Comparison of ENCODE assay signal across 17 cellular contexts in genomic region chr19:52585604-52586003, GRCh38. TPM values are rescaled to one million over a fixed set of nuclear protein-coding genes. Genes with fewer than 3 reads are reported as not detected.
A peak's percentile ranks its signal among the peaks of the same experiment; 100 is the strongest.
DNase-seq lines count a peak whose midpoint lies in the region; ATAC-seq, FAIRE-seq and TF ChIP-seq lines count a peak whose summit lies in the region.
"Had no signal": no experiment of that assay in that cellular context is flagged by ENCODE, and none has a peak within 500 bp of the region (broad histone marks: within the 10 kb centered on the region; RNA-seq: fewer than 3 reads in every experiment).

No MANE protein-coding gene starts in this region.

- H3K9me1 ChIP-seq in K562 (ENCODE audit: control insufficient read depth, insufficient read depth, low read length): no peaks in the 10 kb centered on the region

- no peak for TF ChIP-seq POLR2A in K562 (conservative IDR thresholded peaks at IDR 0.05)

- peaks cover 40% of the 10 kb centered on the region for H3K9me3 Mint-ChIP-seq in activated CD8-positive, alpha-beta T cell treated with anti-CD3 and anti-CD28 coated beads for 36 hours
- H3K9me3 Mint-ChIP-seq in progenitor cell of endocrine pancreas (ENCODE audit: low read depth): peaks cover 5% of the 10 kb centered on the region

- TF ChIP-seq EP300 in K562 (IDR thresholded peaks at IDR 0.05; ENCODE audit: low read length): no peak

- no peak overlapping the region for H2AFZ ChIP-seq in K562 (ENCODE audit: low read depth, low read length)

- H3K36me3 ChIP-seq in H7 (replicated peaks; ENCODE audit: control insufficient read depth, insufficient read depth, low read length) (peaks cover 10% of the 10 kb centered on the region), K562 (ENCODE audit: control insufficient read depth, insufficient read depth, low read length) (peaks cover 32% of the 10 kb centered on the region), muscle layer of colon (ENCODE audit: insufficient read depth, low read length) (peaks cover 20% of the 10 kb centered on the region)

- H3K4me3 ChIP-seq in H7 (ENCODE audit: insufficient read depth, low read depth, low read length) (peak overlapping the region; percentile 49; the same call in 1 of the 2 replicates), K562 (no peak overlapping the region), muscle layer of colon (ENCODE audit: low read depth in 1 of 2, low read length in 2 of 2) (no peak overlapping the region)
- H3K4me3 ChIP-seq: BLaER1 treated with 17β-estradiol and CSF1 and Interleukin-3, amounts not matched to agents 10 nM and 100 nM had no signal

- H4K20me1 ChIP-seq in K562 (replicated peaks; ENCODE audit: control insufficient read depth, insufficient read depth, low read length): no peaks in the 10 kb centered on the region

- WGBS in K562 (ENCODE audit: insufficient coverage, low coverage, missing lambda C conversion rate): 92% methylated on average over 6 of the region's 6 CpGs

- H3K4me3 Mint-ChIP-seq in activated CD8-positive, alpha-beta T cell treated with anti-CD3 and anti-CD28 coated beads for 36 hours: no peak overlapping the region
- no peak overlapping the region for H3K4me3 Mint-ChIP-seq in progenitor cell of endocrine pancreas (ENCODE audit: low read depth)
- H3K4me3 Mint-ChIP-seq: B cell; CD8-positive, alpha-beta T cell; H9 had no signal

- TF ChIP-seq RAD21 in K562 (CRISPR knock-in tag; conservative IDR thresholded peaks at IDR 0.05 in 1 of 2, IDR thresholded peaks at IDR 0.05 in 1 of 2): no peak

- no peaks in the 10 kb centered on the region for H3K79me2 ChIP-seq in K562 (ENCODE audit: control insufficient read depth, insufficient read depth, low read length)

- intact Hi-C loops in K562 (cut with micrococcal nuclease): no loop called here
- intact Hi-C loops in activated CD8-positive, alpha-beta T cell treated with anti-CD3 and anti-CD28 coated beads for 36 hours (cut with micrococcal nuclease): no loop called here

- H3K9ac ChIP-seq in K562 (ENCODE audit: insufficient read depth in 1 of 2, low read depth in 2 of 2, low read length in 2 of 2) (no peak overlapping the region), muscle layer of colon (ENCODE audit: low read length) (no peak overlapping the region)
- H3K9ac ChIP-seq: BLaER1 treated with 17β-estradiol and CSF1 and Interleukin-3, amounts not matched to agents 10 nM and 100 nM had no signal

- peaks cover 17% of the 10 kb centered on the region for H3K9me3 ChIP-seq in K562 (replicated peaks; ENCODE audit: control insufficient read depth, insufficient read depth, low read depth, low read length)
- H3K9me3 ChIP-seq in muscle layer of colon (ENCODE audit: low read length): no peaks in the 10 kb centered on the region

- peak; percentile 34 for DNase-seq in ELF-1 (ENCODE audit: low read depth, low spot score)
- peak; percentile 39 for DNase-seq in H7
- no peak for DNase-seq in K562 (ENCODE audit: extremely low read depth in 1 of 4, low spot score in 3 of 4)
- DNase-seq in activated CD8-positive, alpha-beta T cell treated with anti-CD3 and anti-CD28 coated beads for 36 hours: no peak
- no peak for DNase-seq in progenitor cell of endocrine pancreas (ENCODE audit: low spot score, unreplicated experiment)
- DNase-seq in GM10266 (ENCODE audit: extremely low spot score): no peak
- DNase-seq: Calu3; CD8-positive, alpha-beta T cell; DMS79 treated with DMSO at 0.1 percent for 48 hours; GOT3 had no signal

- no peak for ATAC-seq in K562
- ATAC-seq in activated CD8-positive, alpha-beta T cell treated with anti-CD3 and anti-CD28 coated beads for 36 hours: no peak
- ATAC-seq: CD8-positive, alpha-beta T cell had no signal

- H3K4me1 ChIP-seq in K562 (replicated peaks in 1 of 2; ENCODE audit: control insufficient read depth in 2 of 2, insufficient read depth in 2 of 2, low read length in 2 of 2) (no peaks in the 10 kb centered on the region; a peak in 1 of 5 replicates), muscle layer of colon (ENCODE audit: insufficient read depth, low read length) (no peaks in the 10 kb centered on the region)
- H3K4me1 ChIP-seq: BLaER1 treated with 17β-estradiol and CSF1 and Interleukin-3, amounts not matched to agents 10 nM and 100 nM had no signal

- CTCF ChIA-PET in K562 (lab: Yijun Ruan, JAX; ENCODE audit: low intra/inter-chr PET ratio): no interaction called here
- CTCF ChIA-PET in activated CD8-positive, alpha-beta T cell treated with anti-CD3 and anti-CD28 coated beads for 36 hours (lab: Charles Lee): no interaction called here

- no peaks in the 10 kb centered on the region for H3K4me1 Mint-ChIP-seq in activated CD8-positive, alpha-beta T cell treated with anti-CD3 and anti-CD28 coated beads for 36 hours (ENCODE audit: low read depth)
- H3K4me1 Mint-ChIP-seq in progenitor cell of endocrine pancreas (ENCODE audit: low read depth): no peaks in the 10 kb centered on the region
- H3K4me1 Mint-ChIP-seq: B cell had no signal

- no peak overlapping the region for H3K27ac Mint-ChIP-seq in activated CD8-positive, alpha-beta T cell treated with anti-CD3 and anti-CD28 coated beads for 36 hours
- no peak overlapping the region for H3K27ac Mint-ChIP-seq in progenitor cell of endocrine pancreas
- H3K27ac Mint-ChIP-seq: B cell; CD8-positive, alpha-beta T cell; H9 had no signal

- POLR2A ChIA-PET in K562 (lab: Yijun Ruan, JAX): no interaction called here
- POLR2A ChIA-PET in activated CD8-positive, alpha-beta T cell treated with anti-CD3 and anti-CD28 coated beads for 36 hours (lab: Charles Lee): no interaction called here

- TF ChIP-seq CTCF in K562 (IDR thresholded peaks at IDR 0.05 in 2 of 3, conservative IDR thresholded peaks at IDR 0.05 in 1 of 3; ENCODE audit: insufficient read depth in 2 of 3, low read depth in 1 of 3, low read length in 3 of 3) (no peak), progenitor cell of endocrine pancreas (IDR thresholded peaks at IDR 0.05; ENCODE audit: unreplicated experiment) (no peak), GM10266 (IDR thresholded peaks at IDR 0.05; ENCODE audit: control insufficient read depth, insufficient read depth, low read depth, missing control alignments) (no peak)
- TF ChIP-seq CTCF in activated CD8-positive, alpha-beta T cell treated with anti-CD3 and anti-CD28 coated beads for 36 hours (IDR thresholded peaks at IDR 0.05): no peak

- in situ Hi-C loops in K562 (cut with MboI): no loop called here

- no TSS peak for BruUV-seq in K562 (replicated peaks; lab: Mats Ljungman, UMichigan)

- no peaks in the 10 kb centered on the region for H3K27me3 Mint-ChIP-seq in activated CD8-positive, alpha-beta T cell treated with anti-CD3 and anti-CD28 coated beads for 36 hours
- H3K27me3 Mint-ChIP-seq in progenitor cell of endocrine pancreas: no peaks in the 10 kb centered on the region
- H3K27me3 Mint-ChIP-seq: B cell had no signal

- H3K27ac ChIP-seq in K562 (ENCODE audit: extremely low read depth, low read depth, low read length) (no peak overlapping the region), muscle layer of colon (ENCODE audit: low read depth, low read length) (peak overlapping the region; percentile 78)
- H3K27ac ChIP-seq: BLaER1 treated with 17β-estradiol and CSF1 and Interleukin-3, amounts not matched to agents 10 nM and 100 nM had no signal

- H3K36me3 Mint-ChIP-seq in activated CD8-positive, alpha-beta T cell treated with anti-CD3 and anti-CD28 coated beads for 36 hours (ENCODE audit: low read depth): peaks cover 81% of the 10 kb centered on the region
- peaks cover 39% of the 10 kb centered on the region for H3K36me3 Mint-ChIP-seq in progenitor cell of endocrine pancreas (ENCODE audit: insufficient read depth)

- no peak overlapping the region for H3K4me2 ChIP-seq in K562 (ENCODE audit: insufficient read depth, low read length)
- H3K4me2 ChIP-seq: BLaER1 treated with 17β-estradiol and CSF1 and Interleukin-3, amounts not matched to agents 10 nM and 100 nM had no signal

- FAIRE-seq in K562 (lab: Jason Lieb, UNC): no peak
- FAIRE-seq: G401.6, GM12892, GM18507 had no signal

- H3K27me3 ChIP-seq in H7 (ENCODE audit: control insufficient read depth, insufficient read depth, low read length): no peaks in the 10 kb centered on the region
- H3K27me3 ChIP-seq in K562 (ENCODE audit: control insufficient read depth in 2 of 2, insufficient read depth in 2 of 2, low read length in 2 of 2): no peaks in the 10 kb centered on the region
- no peaks in the 10 kb centered on the region for H3K27me3 ChIP-seq in muscle layer of colon (ENCODE audit: control insufficient read depth in 1 of 2, insufficient read depth in 2 of 2, low read length in 2 of 2)
- H3K27me3 ChIP-seq: BLaER1 treated with 17β-estradiol and CSF1 and Interleukin-3, amounts not matched to agents 10 nM and 100 nM had no signal

RNA-seq across cellular contexts. Expression of gene ZNF701, which starts 15.5 kb away (rescaled TPM):
- 15.2 and 24.5 TPM in 2 replicates for total RNA-seq in H7 (2014; rRNA removed; shearing (Covaris generic))
- total RNA-seq in K562 (2011; cell fraction: chromatin; rRNA removed; ENCODE audit: low replicate concordance): 30.6 and 77.6 TPM in 2 replicates
- 22.2 and 27.2 TPM in 2 replicates for total RNA-seq in K562 (2011; cell fraction: nucleolus; rRNA removed)
- total RNA-seq in K562 (2011; cell fraction: nucleoplasm; rRNA removed): 35.2 and 36.9 TPM in 2 replicates
- total RNA-seq in K562 (2014; rRNA removed): 8.0 and 9.1 TPM in 2 replicates
- total RNA-seq in K562 (2014; rRNA removed; fragmentation: Illumina TruSeq; extraction: Trizol): 15.4 and 17.7 TPM in 2 replicates
- total RNA-seq in K562 (2015; rRNA removed; fragmentation: Illumina TruSeq; extraction: Trizol): 10.1 and 11.3 TPM in 2 replicates
- total RNA-seq in K562 (2021): 12.9 and 15.2 TPM in 2 replicates
- polyA plus RNA-seq in K562 (2011; rRNA removed): 15.9 and 16.9 TPM in 2 replicates
- 5.1 and 10.3 TPM in 2 replicates for polyA plus RNA-seq in K562 (2011; cell fraction: cytosol; rRNA removed)
- 16.5 and 19.2 TPM in 2 replicates for polyA plus RNA-seq in K562 (2011; cell fraction: nucleus; rRNA removed)
- polyA plus RNA-seq in K562 (2012): 5.4 and 9.6 TPM in 2 replicates
- 8.7 and 9.2 TPM in 2 replicates for polyA plus RNA-seq in K562 (2014; fragmentation: Illumina TruSeq; extraction: Trizol)
- polyA plus RNA-seq in K562 (2014; fragmentation: Nextera tagmentation; extraction: Ambion mirVana): 10 to 100 TPM in 1 of 2 experiments, 1 to 10 TPM in 1; 5.3 to 11.1 TPM
- polyA plus RNA-seq in K562 (2014; rRNA removed): 9.3 and 9.9 TPM in 2 replicates
- polyA minus RNA-seq in K562 (2011; rRNA and poly(A)+ RNA removed): 39.2 and 45.7 TPM in 2 replicates
- 10.8 and 11.6 TPM in 2 replicates for polyA minus RNA-seq in K562 (2011; cell fraction: cytosol; rRNA and poly(A)+ RNA removed)
- 15.9 and 22.9 TPM in 2 replicates for polyA minus RNA-seq in K562 (2011; cell fraction: nucleus; rRNA and poly(A)+ RNA removed)
- total RNA-seq in activated CD8-positive, alpha-beta T cell treated with anti-CD3 and anti-CD28 coated beads for 36 hours: 10 to 100 TPM; 21.1 to 23.0 TPM
- 29.7 and 34.7 TPM in 2 replicates for total RNA-seq in progenitor cell of endocrine pancreas
- total RNA-seq: Calu3 had no signal

RNA-seq across cellular contexts. Expression of gene ZNF83, which starts 52.6 kb away (rescaled TPM):
- total RNA-seq in H7 (2014; rRNA removed; shearing (Covaris generic)): 16.5 and 35.1 TPM in 2 replicates
- total RNA-seq in K562 (2011; cell fraction: chromatin; rRNA removed; ENCODE audit: low replicate concordance): 132 and 250 TPM in 2 replicates
- 69.4 and 90.8 TPM in 2 replicates for total RNA-seq in K562 (2011; cell fraction: nucleolus; rRNA removed)
- total RNA-seq in K562 (2011; cell fraction: nucleoplasm; rRNA removed): 166 and 244 TPM in 2 replicates
- total RNA-seq in K562 (2014; rRNA removed) (35.2 and 35.3 TPM in 2 replicates), K562 (2014; rRNA removed; fragmentation: Illumina TruSeq; extraction: Trizol) (70.0 and 80.3 TPM in 2 replicates), K562 (2015; rRNA removed; fragmentation: Illumina TruSeq; extraction: Trizol) (63.2 and 67.0 TPM in 2 replicates), K562 (2021) (37.9 and 38.2 TPM in 2 replicates), progenitor cell of endocrine pancreas (72.1 and 79.7 TPM in 2 replicates)
- polyA plus RNA-seq in K562 (2011; rRNA removed) (74.3 and 82.6 TPM in 2 replicates), K562 (2014; fragmentation: Illumina TruSeq; extraction: Trizol) (47.8 and 54.1 TPM in 2 replicates), K562 (2014; fragmentation: Nextera tagmentation; extraction: Ambion mirVana) (10 to 100 TPM; 18.6 to 28.2 TPM), K562 (2014; rRNA removed) (49.9 and 51.9 TPM in 2 replicates)
- polyA plus RNA-seq in K562 (2011; cell fraction: cytosol; rRNA removed): 12.3 and 38.2 TPM in 2 replicates
- 129 and 148 TPM in 2 replicates for polyA plus RNA-seq in K562 (2011; cell fraction: nucleus; rRNA removed)
- 27.7 and 49.9 TPM in 2 replicates for polyA plus RNA-seq in K562 (2012)
- 63.7 and 81.3 TPM in 2 replicates for polyA minus RNA-seq in K562 (2011; rRNA and poly(A)+ RNA removed)
- 19.2 and 20.6 TPM in 2 replicates for polyA minus RNA-seq in K562 (2011; cell fraction: cytosol; rRNA and poly(A)+ RNA removed)
- 43.5 and 79.2 TPM in 2 replicates for polyA minus RNA-seq in K562 (2011; cell fraction: nucleus; rRNA and poly(A)+ RNA removed)
- total RNA-seq in activated CD8-positive, alpha-beta T cell treated with anti-CD3 and anti-CD28 coated beads for 36 hours: 10 to 100 TPM; 27.4 to 31.1 TPM

RNA-seq across cellular contexts. Expression of gene ZNF808, which starts 58.1 kb away (rescaled TPM):
- total RNA-seq in H7 (2014; rRNA removed; shearing (Covaris generic)): 15.2 and 28.0 TPM in 2 replicates
- 28.3 and 99.4 TPM in 2 replicates for total RNA-seq in K562 (2011; cell fraction: chromatin; rRNA removed; ENCODE audit: low replicate concordance)
- 18.7 and 32.1 TPM in 2 replicates for total RNA-seq in K562 (2011; cell fraction: nucleolus; rRNA removed)
- total RNA-seq in K562 (2011; cell fraction: nucleoplasm; rRNA removed): 31.3 and 35.0 TPM in 2 replicates
- 8.1 and 10.9 TPM in 2 replicates for total RNA-seq in K562 (2014; rRNA removed)
- 19.2 and 22.7 TPM in 2 replicates for total RNA-seq in K562 (2014; rRNA removed; fragmentation: Illumina TruSeq; extraction: Trizol)
- 12.9 and 13.0 TPM in 2 replicates for total RNA-seq in K562 (2015; rRNA removed; fragmentation: Illumina TruSeq; extraction: Trizol)
- total RNA-seq in K562 (2021): 20.1 and 20.8 TPM in 2 replicates
- polyA plus RNA-seq in K562 (2011; rRNA removed): 14.2 and 14.8 TPM in 2 replicates
- polyA plus RNA-seq in K562 (2011; cell fraction: cytosol; rRNA removed): 2.2 and 6.7 TPM in 2 replicates
- 10.0 and 11.2 TPM in 2 replicates for polyA plus RNA-seq in K562 (2011; cell fraction: nucleus; rRNA removed)
- polyA plus RNA-seq in K562 (2012): 3.2 and 4.1 TPM in 2 replicates
- polyA plus RNA-seq in K562 (2014; fragmentation: Illumina TruSeq; extraction: Trizol): 8.3 and 10.3 TPM in 2 replicates
- 1 to 10 TPM; 3.1 to 3.4 TPM for polyA plus RNA-seq in K562 (2014; fragmentation: Nextera tagmentation; extraction: Ambion mirVana)
- 7.3 and 7.8 TPM in 2 replicates for polyA plus RNA-seq in K562 (2014; rRNA removed)
- polyA minus RNA-seq in K562 (2011; rRNA and poly(A)+ RNA removed): 69.5 and 80.8 TPM in 2 replicates
- polyA minus RNA-seq in K562 (2011; cell fraction: cytosol; rRNA and poly(A)+ RNA removed): 11.9 and 13.0 TPM in 2 replicates
- 9.7 and 24.9 TPM in 2 replicates for polyA minus RNA-seq in K562 (2011; cell fraction: nucleus; rRNA and poly(A)+ RNA removed)
- 10 to 100 TPM; 32.4 to 32.5 TPM for total RNA-seq in activated CD8-positive, alpha-beta T cell treated with anti-CD3 and anti-CD28 coated beads for 36 hours
- 38.6 and 41.6 TPM in 2 replicates for total RNA-seq in progenitor cell of endocrine pancreas
- total RNA-seq: Calu3 had no signal

Comparison
In these comparisons a context has a peak if more than half of its experiments do, and no peak if none do; other contexts are left out.
1. DNase-seq: peak in ELF-1 (single experiment) and H7 (single experiment); none in K562 (0 of 4), activated CD8-positive, alpha-beta T cell treated with anti-CD3 and anti-CD28 coated beads for 36 hours (single experiment), progenitor cell of endocrine pancreas (single experiment) and GM10266 (single experiment).